ENCODE assay signal across 7 cellular contexts in the genomic region with DNA sequence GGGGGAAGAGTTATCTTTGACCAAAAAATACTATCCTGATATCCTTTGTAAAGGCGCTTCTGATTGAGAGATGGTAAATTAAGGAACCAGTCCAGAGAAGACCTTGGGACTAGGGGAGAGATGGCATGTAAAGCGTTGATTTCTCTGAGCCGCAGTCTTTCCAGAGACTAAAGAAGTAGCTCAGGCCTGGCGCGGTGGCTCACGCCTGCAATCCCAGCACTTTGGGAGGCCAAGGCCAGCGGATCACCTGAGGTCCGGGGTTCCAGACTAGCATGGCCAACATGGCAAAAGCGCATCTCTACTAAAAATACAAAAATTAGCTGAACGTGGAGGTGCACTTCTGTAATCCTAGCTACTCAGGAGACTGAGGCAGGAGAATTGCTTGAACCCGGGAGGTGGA. TPM values are rescaled to one million over a fixed set of nuclear protein-coding genes. Genes with fewer than 3 reads are reported as not detected.
DNase-seq lines count a peak whose midpoint lies in the region; ATAC-seq and TF ChIP-seq lines count a peak whose summit lies in the region.

No MANE protein-coding gene starts in this region.

- no peak for ATAC-seq in GM21423 (IDR thresholded peaks at IDR 0.05; ENCODE audit: unreplicated experiment)

- H3K27ac Mint-ChIP-seq in activated CD4-positive, alpha-beta memory T cell treated with anti-CD3 and anti-CD28 coated beads for 36 hours = peak overlapping the region; percentile 73

- no peaks in the 10 kb centered on the region for H3K27me3 ChIP-seq in left ventricle myocardium inferior (ENCODE audit: low read depth)
- H3K27me3 ChIP-seq in spleen (replicated peaks in 1 of 7) = no peaks in the 10 kb centered on the region

- H3K4me3 ChIP-seq in HEK293 (ENCODE audit: low read depth, low read length) (peak overlapping the region; percentile 91), left ventricle myocardium inferior (peak overlapping the region; percentile 82), spleen (peak overlapping the region; percentile 61 to 100 (median 98))

- intact Hi-C loops in activated CD4-positive, alpha-beta memory T cell treated with anti-CD3 and anti-CD28 coated beads for 36 hours (cut with micrococcal nuclease) = loop anchor here (10.0 kb wide), 1 partner anchor 183 kb away; a partner anchor contains a TSS
- intact Hi-C loops in left ventricle myocardium inferior (cut with micrococcal nuclease) = no loop called here
- intact Hi-C loops in spleen (cut with DNase I; ENCODE audit: low total_unique reads) = loop anchor here (10.0 kb wide), 1 partner anchor 87 kb away; a partner anchor contains a TSS

- POLR2A ChIA-PET in HEK293 (lab: Yijun Ruan, JAX) = interaction anchor here (0.7 to 1.5 kb wide), 3 partner anchors 12 to 42 kb away, joined by 3 to 8 read pairs (median 4); a partner anchor contains a TSS
- POLR2A ChIA-PET in activated CD4-positive, alpha-beta memory T cell treated with anti-CD3 and anti-CD28 coated beads for 36 hours (lab: Charles Lee) = interaction anchor here (0.8 to 1.2 kb wide), 3 partner anchors 9 to 25 kb away, joined by 3 to 4 read pairs (median 4); a partner anchor contains a TSS

- peak overlapping the region; percentile 92; the same call in 1 of the 2 replicates for H3K27ac ChIP-seq in HEK293 (ENCODE audit: extremely low read depth, low read depth, low read length)
- peak overlapping the region; percentile 99 for H3K27ac ChIP-seq in left ventricle myocardium inferior (replicated peaks)
- peak overlapping the region in 2 of 8 donors; percentile 95 to 100 for H3K27ac ChIP-seq in spleen

- H3K4me1 ChIP-seq in HEK293 (ENCODE audit: control insufficient read depth, insufficient read depth, low read length) (peaks cover 16% of the 10 kb centered on the region), left ventricle myocardium inferior (peaks cover 62% of the 10 kb centered on the region), spleen (peaks cover 40 to 90% (median 60%) of the 10 kb centered on the region in 6 donors)

- H3K36me3 Mint-ChIP-seq in activated CD4-positive, alpha-beta memory T cell treated with anti-CD3 and anti-CD28 coated beads for 36 hours = peaks cover 2% of the 10 kb centered on the region

- H3K4me1 Mint-ChIP-seq in activated CD4-positive, alpha-beta memory T cell treated with anti-CD3 and anti-CD28 coated beads for 36 hours (ENCODE audit: low read depth) = peaks cover 37% of the 10 kb centered on the region

- H3K27me3 Mint-ChIP-seq in activated CD4-positive, alpha-beta memory T cell treated with anti-CD3 and anti-CD28 coated beads for 36 hours = no peaks in the 10 kb centered on the region

- H3K4me3 Mint-ChIP-seq in activated CD4-positive, alpha-beta memory T cell treated with anti-CD3 and anti-CD28 coated beads for 36 hours = peak overlapping the region; percentile 88

- no peak for TF ChIP-seq POLR2A in spleen (IDR thresholded peaks at IDR 0.05)

- CTCF ChIA-PET in HEK293 (lab: Yijun Ruan, JAX) = interaction anchor here (1.2 to 1.3 kb wide), 2 partner anchors 32 to 175 kb away, joined by 4 to 9 read pairs; no protein-coding TSS in a partner anchor
- CTCF ChIA-PET in activated CD4-positive, alpha-beta memory T cell treated with anti-CD3 and anti-CD28 coated beads for 36 hours (lab: Charles Lee) = interaction anchor here (1.1 to 1.5 kb wide), 3 partner anchors 32 to 179 kb away, joined by 3 to 7 read pairs (median 4); a partner anchor contains a TSS

- H3K9me3 ChIP-seq in HEK293 (ENCODE audit: control insufficient read depth, insufficient read depth, low read depth, low read length) (no peaks in the 10 kb centered on the region), left ventricle myocardium inferior (replicated peaks) (no peaks in the 10 kb centered on the region), spleen (no peaks in the 10 kb centered on the region)

- H3K36me3 ChIP-seq in HEK293 (ENCODE audit: control insufficient read depth in 2 of 2, insufficient read depth in 1 of 2, low read length in 2 of 2) = peaks cover 0 to 33% of the 10 kb centered on the region in 2 experiments; a peak in 2 of 3 replicates
- peaks cover 4% of the 10 kb centered on the region for H3K36me3 ChIP-seq in left ventricle myocardium inferior
- H3K36me3 ChIP-seq in spleen = peaks cover 0 to 15% (median 0%) of the 10 kb centered on the region in 6 donors

- DNase-seq in activated CD4-positive, alpha-beta memory T cell treated with anti-CD3 and anti-CD28 coated beads for 36 hours = no peak
- DNase-seq in left ventricle myocardium inferior (no peak), spleen (no peak), NOMO-1 treated with DMSO at 0.1 percent for 48 hours (lab: John Stamatoyannopoulos, UW; ENCODE audit: unreplicated experiment) (no peak), NCI-H524 treated with DMSO at 0.1 percent for 48 hours (lab: John Stamatoyannopoulos, UW) (no peak)

- 76 to 90% (median 85%) methylated on average over 11 of the region's 11 CpGs for WGBS in spleen, 5 donors

- no peaks in the 10 kb centered on the region for H3K9me3 Mint-ChIP-seq in activated CD4-positive, alpha-beta memory T cell treated with anti-CD3 and anti-CD28 coated beads for 36 hours

- TF ChIP-seq CTCF in HEK293 (tag by site-specific recombination; IDR thresholded peaks at IDR 0.05) (no peak), left ventricle myocardium inferior (IDR thresholded peaks at IDR 0.05; ENCODE audit: borderline replicate concordance) (no peak), spleen (IDR thresholded peaks at IDR 0.05 in 8 of 11, conservative IDR thresholded peaks at IDR 0.05 in 3 of 11) (no peak)

TF ChIP-seq in HEK293, 187 proteins besides CTCF, POLR2A, EP300 and RAD21 (continues in another document):
- TF ChIP-seq ZNF549 (tag by site-specific recombination; IDR thresholded peaks at IDR 0.05) = no peak
- TF ChIP-seq ZNF292 (tag by site-specific recombination; IDR thresholded peaks at IDR 0.05; ENCODE audit: borderline replicate concordance, low read depth) = no peak
- TF ChIP-seq ZNF324 (tag by site-specific recombination; IDR thresholded peaks at IDR 0.05) = no peak
- TF ChIP-seq ZNF670 (tag by site-specific recombination; IDR thresholded peaks at IDR 0.05; ENCODE audit: low read depth) = no peak
- no peak for TF ChIP-seq ZFP37 (tag by site-specific recombination; IDR thresholded peaks at IDR 0.05)
- TF ChIP-seq ZSCAN30 (tag by site-specific recombination; IDR thresholded peaks at IDR 0.05) = no peak
- TF ChIP-seq, protein P1, sequence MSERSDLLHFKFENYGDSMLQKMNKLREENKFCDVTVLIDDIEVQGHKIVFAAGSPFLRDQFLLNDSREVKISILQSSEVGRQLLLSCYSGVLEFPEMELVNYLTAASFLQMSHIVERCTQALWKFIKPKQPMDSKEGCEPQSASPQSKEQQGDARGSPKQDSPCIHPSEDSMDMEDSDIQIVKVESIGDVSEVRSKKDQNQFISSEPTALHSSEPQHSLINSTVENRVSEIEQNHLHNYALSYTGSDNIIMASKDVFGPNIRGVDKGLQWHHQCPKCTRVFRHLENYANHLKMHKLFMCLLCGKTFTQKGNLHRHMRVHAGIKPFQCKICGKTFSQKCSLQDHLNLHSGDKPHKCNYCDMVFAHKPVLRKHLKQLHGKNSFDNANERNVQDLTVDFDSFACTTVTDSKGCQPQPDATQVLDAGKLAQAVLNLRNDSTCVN (tag by site-specific recombination; optimal IDR thresholded peaks at IDR 0.05) = no peak
- no peak for TF ChIP-seq ZNF768 (tag by site-specific recombination; IDR thresholded peaks at IDR 0.05)
- TF ChIP-seq KLF10 (tag by site-specific recombination; IDR thresholded peaks at IDR 0.05) = no peak
- no peak for TF ChIP-seq ZNF394 (tag by site-specific recombination; IDR thresholded peaks at IDR 0.05; ENCODE audit: borderline replicate concordance)
- no peak for TF ChIP-seq MEIS1 (CRISPR knock-in tag; IDR thresholded peaks at IDR 0.05; ENCODE audit: borderline replicate concordance)
- no peak for TF ChIP-seq ZNF211 (tag by site-specific recombination; IDR thresholded peaks at IDR 0.05; ENCODE audit: low read depth)
- TF ChIP-seq, protein P2, sequence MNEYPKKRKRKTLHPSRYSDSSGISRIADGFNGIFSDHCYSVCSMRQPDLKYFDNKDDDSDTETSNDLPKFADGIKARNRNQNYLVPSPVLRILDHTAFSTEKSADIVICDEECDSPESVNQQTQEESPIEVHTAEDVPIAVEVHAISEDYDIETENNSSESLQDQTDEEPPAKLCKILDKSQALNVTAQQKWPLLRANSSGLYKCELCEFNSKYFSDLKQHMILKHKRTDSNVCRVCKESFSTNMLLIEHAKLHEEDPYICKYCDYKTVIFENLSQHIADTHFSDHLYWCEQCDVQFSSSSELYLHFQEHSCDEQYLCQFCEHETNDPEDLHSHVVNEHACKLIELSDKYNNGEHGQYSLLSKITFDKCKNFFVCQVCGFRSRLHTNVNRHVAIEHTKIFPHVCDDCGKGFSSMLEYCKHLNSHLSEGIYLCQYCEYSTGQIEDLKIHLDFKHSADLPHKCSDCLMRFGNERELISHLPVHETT (tag by site-specific recombination; IDR thresholded peaks at IDR 0.05) = no peak
- no peak for TF ChIP-seq RBAK (tag by site-specific recombination; IDR thresholded peaks at IDR 0.05)

RNA-seq across cellular contexts. Expression of a gene that starts 0.6 kb away (rescaled TPM):
- total RNA-seq in activated CD4-positive, alpha-beta memory T cell treated with anti-CD3 and anti-CD28 coated beads for 36 hours = 10 to 100 TPM; 39.2 to 40.2 TPM
- total RNA-seq in left ventricle myocardium inferior (20.2 TPM), spleen (10 to 100 TPM; 43.2 to 82.9 (median 50.8) TPM)
- 100 to 1,000 TPM in 1 of 3 donors, 10 to 100 TPM in 2; 47.2 to 101 (median 91.3) TPM for polyA plus RNA-seq in spleen

RNA-seq across cellular contexts. Expression of a gene that starts 1.4 kb away (rescaled TPM):
- total RNA-seq in activated CD4-positive, alpha-beta memory T cell treated with anti-CD3 and anti-CD28 coated beads for 36 hours = 100 to 1,000 TPM; 141 to 148 TPM
- total RNA-seq in left ventricle myocardium inferior (73.6 TPM), spleen (10 to 100 TPM; 38.8 to 64.3 (median 48.6) TPM)
- polyA plus RNA-seq in spleen = 100 to 1,000 TPM in 1 of 3 donors, 10 to 100 TPM in 2; 92.3 to 116 (median 97.0) TPM

RNA-seq across cellular contexts. Expression of a gene that starts 6.0 kb away (rescaled TPM):
- 10 to 100 TPM; 31.8 to 32.1 TPM for total RNA-seq in activated CD4-positive, alpha-beta memory T cell treated with anti-CD3 and anti-CD28 coated beads for 36 hours
- total RNA-seq in left ventricle myocardium inferior (31.4 TPM), spleen (10 to 100 TPM; 23.5 to 80.7 (median 35.7) TPM)
- polyA plus RNA-seq in spleen = 10 to 100 TPM; 19.9 to 31.7 (median 24.3) TPM

RNA-seq across cellular contexts. Expression of a gene that starts 24.7 kb away (rescaled TPM):
- total RNA-seq in activated CD4-positive, alpha-beta memory T cell treated with anti-CD3 and anti-CD28 coated beads for 36 hours = 10 to 100 TPM; 88.6 to 94.2 TPM
- total RNA-seq in left ventricle myocardium inferior = 33.2 TPM
- 10 to 100 TPM; 51.7 to 71.3 (median 63.2) TPM for total RNA-seq in spleen
- polyA plus RNA-seq in spleen = 10 to 100 TPM; 27.6 to 45.0 (median 39.6) TPM

RNA-seq across cellular contexts. Expression of a gene that starts 36.6 kb away (rescaled TPM):
- under 1 TPM in 1 of 2 experiments, not detected in 1; 0.76 TPM for total RNA-seq in activated CD4-positive, alpha-beta memory T cell treated with anti-CD3 and anti-CD28 coated beads for 36 hours
- total RNA-seq in left ventricle myocardium inferior = 0.49 TPM
- total RNA-seq in spleen = 1 to 10 TPM in 3 of 7 donors, under 1 TPM in 2, not detected in 2; 0.60 to 6.2 (median 1.2) TPM
- 1 to 10 TPM; 2.5 to 4.4 (median 3.4) TPM for polyA plus RNA-seq in spleen
